Comparison of ENCODE assay signal across 13 cellular contexts in genomic region chr6:24933266-24933665, GRCh38. TPM values are rescaled to one million over a fixed set of nuclear protein-coding genes. Genes with fewer than 3 reads are reported as not detected.
DNase-seq lines count a peak whose midpoint lies in the region; ATAC-seq lines count a peak whose summit lies in the region.
"Had no signal": no experiment of that assay in that cellular context is flagged by ENCODE, and none has a peak within 500 bp of the region (broad histone marks: within the 10 kb centered on the region; RNA-seq: fewer than 3 reads in every experiment).

No MANE protein-coding gene starts in this region.

- no peaks in the 10 kb centered on the region for H3K9me3 Mint-ChIP-seq in activated CD4-positive, alpha-beta T cell treated with anti-CD3 and anti-CD28 coated beads, Interleukin-2, amount 10 ng/mL, durations not matched to agents 24 days and 14 days
- H3K9me3 Mint-ChIP-seq in IgD-negative memory B cell = no peaks in the 10 kb centered on the region
- H3K9me3 Mint-ChIP-seq in activated naive CD8-positive, alpha-beta T cell treated with anti-CD3 and anti-CD28 coated beads, Interleukin-2, amount 10 ng/mL, durations not matched to agents 7 days and 5 days = no peaks in the 10 kb centered on the region
- no peaks in the 10 kb centered on the region for H3K9me3 Mint-ChIP-seq in stimulated activated effector memory CD8-positive, alpha-beta T cell treated with anti-CD3 and anti-CD28 coated beads, Interleukin-12 subunit alpha, Interleukin-12 subunit beta, amount 100 ng/mL, for 72 hours

- DNase-seq in activated CD4-positive, alpha-beta T cell treated with anti-CD3 and anti-CD28 coated beads, Interleukin-2, amount 10 ng/mL, durations not matched to agents 24 days and 14 days = peak; percentile 69
- DNase-seq in activated CD4-positive, alpha-beta T cell treated with anti-CD3 and anti-CD28 coated beads for 48 hours = no peak
- DNase-seq in activated naive CD8-positive, alpha-beta T cell treated with anti-CD3 and anti-CD28 coated beads, Interleukin-2, amount 10 ng/mL, durations not matched to agents 7 days and 5 days = no peak
- DNase-seq in stimulated activated effector memory CD8-positive, alpha-beta T cell treated with anti-CD3 and anti-CD28 coated beads, Interleukin-12 subunit alpha, Interleukin-12 subunit beta, amount 100 ng/mL, for 72 hours (ENCODE audit: low spot score in 2 of 2) = peak in 1 of 2 donors; percentile 49
- DNase-seq in A172 (ENCODE audit: low spot score) (no peak), NCI-H510A (lab: John Stamatoyannopoulos, UW) (no peak)
- no peak for DNase-seq in activated effector memory CD4-positive, alpha-beta T cell treated with Interleukin-2 at 50 U/mL for 16 hours
- DNase-seq: amygdala, DMS153, dorsolateral prefrontal cortex, NCI-H446 treated with DMSO at 0.1 percent for 48 hours, right cardiac atrium had no signal

- peaks cover 85% of the 10 kb centered on the region for H3K4me1 Mint-ChIP-seq in activated CD4-positive, alpha-beta T cell treated with anti-CD3 and anti-CD28 coated beads, Interleukin-2, amount 10 ng/mL, durations not matched to agents 24 days and 14 days
- peaks cover 19 to 34% (median 32%) of the 10 kb centered on the region in 3 donors for H3K4me1 Mint-ChIP-seq in IgD-negative memory B cell
- peaks cover 73% of the 10 kb centered on the region for H3K4me1 Mint-ChIP-seq in activated naive CD8-positive, alpha-beta T cell treated with anti-CD3 and anti-CD28 coated beads, Interleukin-2, amount 10 ng/mL, durations not matched to agents 7 days and 5 days
- peaks cover 89% of the 10 kb centered on the region for H3K4me1 Mint-ChIP-seq in stimulated activated effector memory CD8-positive, alpha-beta T cell treated with anti-CD3 and anti-CD28 coated beads, Interleukin-12 subunit alpha, Interleukin-12 subunit beta, amount 100 ng/mL, for 72 hours

- H3K36me3 Mint-ChIP-seq in activated CD4-positive, alpha-beta T cell treated with anti-CD3 and anti-CD28 coated beads, Interleukin-2, amount 10 ng/mL, durations not matched to agents 24 days and 14 days (ENCODE audit: low read depth) = peaks cover 12% of the 10 kb centered on the region
- peaks cover 29% of the 10 kb centered on the region for H3K36me3 Mint-ChIP-seq in IgD-negative memory B cell
- peaks cover 29% of the 10 kb centered on the region for H3K36me3 Mint-ChIP-seq in activated naive CD8-positive, alpha-beta T cell treated with anti-CD3 and anti-CD28 coated beads, Interleukin-2, amount 10 ng/mL, durations not matched to agents 7 days and 5 days
- peaks cover 48% of the 10 kb centered on the region for H3K36me3 Mint-ChIP-seq in stimulated activated effector memory CD8-positive, alpha-beta T cell treated with anti-CD3 and anti-CD28 coated beads, Interleukin-12 subunit alpha, Interleukin-12 subunit beta, amount 100 ng/mL, for 72 hours

- no peaks in the 10 kb centered on the region for H3K27me3 Mint-ChIP-seq in activated CD4-positive, alpha-beta T cell treated with anti-CD3 and anti-CD28 coated beads, Interleukin-2, amount 10 ng/mL, durations not matched to agents 24 days and 14 days
- peaks cover 2% of the 10 kb centered on the region for H3K27me3 Mint-ChIP-seq in IgD-negative memory B cell
- H3K27me3 Mint-ChIP-seq in activated naive CD8-positive, alpha-beta T cell treated with anti-CD3 and anti-CD28 coated beads, Interleukin-2, amount 10 ng/mL, durations not matched to agents 7 days and 5 days = no peaks in the 10 kb centered on the region

- POLR2A ChIA-PET in activated naive CD8-positive, alpha-beta T cell treated with anti-CD3 and anti-CD28 coated beads, Interleukin-2, amount 10 ng/mL, durations not matched to agents 7 days and 5 days (lab: Charles Lee) = interaction anchor here (0.6 to 8.0 kb wide), 11 partner anchors 8 to 85 kb away, joined by 3 to 184 read pairs (median 19); no protein-coding TSS in a partner anchor

- ATAC-seq in activated naive CD8-positive, alpha-beta T cell treated with anti-CD3 and anti-CD28 coated beads, Interleukin-2, amount 10 ng/mL, durations not matched to agents 7 days and 5 days (ENCODE audit: low read depth) = no peak
- ATAC-seq in stimulated activated effector memory CD8-positive, alpha-beta T cell treated with anti-CD3 and anti-CD28 coated beads, Interleukin-12 subunit alpha, Interleukin-12 subunit beta, amount 100 ng/mL, for 72 hours = no peak
- ATAC-seq: right cardiac atrium had no signal

- peak overlapping the region; percentile 89 for H3K4me3 Mint-ChIP-seq in activated CD4-positive, alpha-beta T cell treated with anti-CD3 and anti-CD28 coated beads, Interleukin-2, amount 10 ng/mL, durations not matched to agents 24 days and 14 days
- H3K4me3 Mint-ChIP-seq in IgD-negative memory B cell = peak overlapping the region; percentile 99 to 100 (median 99)
- peak overlapping the region; percentile 99 for H3K4me3 Mint-ChIP-seq in activated naive CD8-positive, alpha-beta T cell treated with anti-CD3 and anti-CD28 coated beads, Interleukin-2, amount 10 ng/mL, durations not matched to agents 7 days and 5 days
- peak overlapping the region; percentile 93 for H3K4me3 Mint-ChIP-seq in stimulated activated effector memory CD8-positive, alpha-beta T cell treated with anti-CD3 and anti-CD28 coated beads, Interleukin-12 subunit alpha, Interleukin-12 subunit beta, amount 100 ng/mL, for 72 hours

- peak overlapping the region; percentile 95 for H3K27ac Mint-ChIP-seq in activated CD4-positive, alpha-beta T cell treated with anti-CD3 and anti-CD28 coated beads, Interleukin-2, amount 10 ng/mL, durations not matched to agents 24 days and 14 days
- peak overlapping the region; percentile 30 to 98 (median 83) for H3K27ac Mint-ChIP-seq in IgD-negative memory B cell
- peak overlapping the region; percentile 94 for H3K27ac Mint-ChIP-seq in activated naive CD8-positive, alpha-beta T cell treated with anti-CD3 and anti-CD28 coated beads, Interleukin-2, amount 10 ng/mL, durations not matched to agents 7 days and 5 days
- H3K27ac Mint-ChIP-seq in stimulated activated effector memory CD8-positive, alpha-beta T cell treated with anti-CD3 and anti-CD28 coated beads, Interleukin-12 subunit alpha, Interleukin-12 subunit beta, amount 100 ng/mL, for 72 hours = peak overlapping the region; percentile 85

- intact Hi-C loops in activated CD4-positive, alpha-beta T cell treated with anti-CD3 and anti-CD28 coated beads, Interleukin-2, amount 10 ng/mL, durations not matched to agents 24 days and 14 days (cut with micrococcal nuclease) = loop anchor here (10.0 kb wide), 2 partner anchors 208 to 1092 kb away; a partner anchor contains a TSS

RNA-seq across cellular contexts. Expression of gene RIPOR2, which starts 2.5 kb away (rescaled TPM):
- total RNA-seq in activated CD4-positive, alpha-beta T cell treated with anti-CD3 and anti-CD28 coated beads, Interleukin-2, amount 10 ng/mL, durations not matched to agents 24 days and 14 days = 25.3 and 26.5 TPM in 2 replicates
- 561 TPM for polyA plus RNA-seq in IgD-negative memory B cell
- 100 to 1,000 TPM; 181 to 195 TPM for total RNA-seq in activated naive CD8-positive, alpha-beta T cell treated with anti-CD3 and anti-CD28 coated beads, Interleukin-2, amount 10 ng/mL, durations not matched to agents 7 days and 5 days
- 0.53 TPM in 1 of 2 replicates, not detected in the other for total RNA-seq in A172 (2014; rRNA removed; shearing (Covaris generic))

Comparison
In these comparisons a context has a peak if more than half of its experiments do, and no peak if none do; other contexts are left out.
1. RNA of gene RIPOR2, which starts 2.5 kb away (total RNA-seq): 181 to 195 TPM in activated naive CD8-positive, alpha-beta T cell treated with anti-CD3 and anti-CD28 coated beads, Interleukin-2, amount 10 ng/mL, durations not matched to agents 7 days and 5 days and 25.3 to 26.5 TPM in activated CD4-positive, alpha-beta T cell treated with anti-CD3 and anti-CD28 coated beads, Interleukin-2, amount 10 ng/mL, durations not matched to agents 24 days and 14 days; 0.53 TPM in A172; every median in the first group is over 10 times any median in the second.
2. Peak in every context shown above with its lines, with median percentiles within 50 percentile points of each other: H3K27ac Mint-ChIP-seq and H3K4me3 Mint-ChIP-seq.